Comparison of ENCODE assay signal across 1 cellular context in the genomic region with DNA sequence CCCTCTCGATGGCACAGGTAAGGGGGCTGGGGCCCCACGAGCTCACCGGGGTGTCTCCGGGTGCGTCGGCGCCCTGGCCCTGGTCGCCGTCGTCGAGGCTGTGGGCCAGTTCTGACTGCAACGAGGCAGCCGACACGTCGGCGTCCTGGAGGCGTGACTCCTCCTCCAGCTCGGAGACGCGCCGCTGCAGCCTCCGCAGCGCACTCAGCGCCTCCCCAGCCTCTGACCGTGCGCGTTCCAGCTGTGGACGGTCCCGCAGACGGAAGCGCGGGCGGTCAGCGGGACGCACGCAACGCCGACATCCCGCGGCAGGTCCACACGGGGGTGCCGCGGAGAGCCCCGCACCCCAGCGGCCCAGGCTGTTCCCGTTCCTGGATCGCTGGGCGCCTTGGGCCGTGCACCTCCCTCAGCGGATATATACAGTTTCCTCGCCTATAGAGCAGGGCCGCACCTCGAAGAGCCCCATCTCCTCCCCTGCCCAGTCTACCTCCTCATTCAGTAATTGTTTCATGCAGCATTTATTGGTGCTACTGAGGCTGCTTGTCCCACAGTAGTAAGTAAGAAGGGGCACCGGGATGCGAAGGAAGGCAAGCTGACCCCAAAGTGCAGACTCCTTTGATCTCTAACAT.
TF ChIP-seq lines count a peak whose summit lies in the region.

No MANE protein-coding gene starts in this region.

TF ChIP-seq in GM23338, 12 proteins besides CTCF, POLR2A, EP300 and RAD21 (continued from another document):
- TF ChIP-seq, protein P1, sequence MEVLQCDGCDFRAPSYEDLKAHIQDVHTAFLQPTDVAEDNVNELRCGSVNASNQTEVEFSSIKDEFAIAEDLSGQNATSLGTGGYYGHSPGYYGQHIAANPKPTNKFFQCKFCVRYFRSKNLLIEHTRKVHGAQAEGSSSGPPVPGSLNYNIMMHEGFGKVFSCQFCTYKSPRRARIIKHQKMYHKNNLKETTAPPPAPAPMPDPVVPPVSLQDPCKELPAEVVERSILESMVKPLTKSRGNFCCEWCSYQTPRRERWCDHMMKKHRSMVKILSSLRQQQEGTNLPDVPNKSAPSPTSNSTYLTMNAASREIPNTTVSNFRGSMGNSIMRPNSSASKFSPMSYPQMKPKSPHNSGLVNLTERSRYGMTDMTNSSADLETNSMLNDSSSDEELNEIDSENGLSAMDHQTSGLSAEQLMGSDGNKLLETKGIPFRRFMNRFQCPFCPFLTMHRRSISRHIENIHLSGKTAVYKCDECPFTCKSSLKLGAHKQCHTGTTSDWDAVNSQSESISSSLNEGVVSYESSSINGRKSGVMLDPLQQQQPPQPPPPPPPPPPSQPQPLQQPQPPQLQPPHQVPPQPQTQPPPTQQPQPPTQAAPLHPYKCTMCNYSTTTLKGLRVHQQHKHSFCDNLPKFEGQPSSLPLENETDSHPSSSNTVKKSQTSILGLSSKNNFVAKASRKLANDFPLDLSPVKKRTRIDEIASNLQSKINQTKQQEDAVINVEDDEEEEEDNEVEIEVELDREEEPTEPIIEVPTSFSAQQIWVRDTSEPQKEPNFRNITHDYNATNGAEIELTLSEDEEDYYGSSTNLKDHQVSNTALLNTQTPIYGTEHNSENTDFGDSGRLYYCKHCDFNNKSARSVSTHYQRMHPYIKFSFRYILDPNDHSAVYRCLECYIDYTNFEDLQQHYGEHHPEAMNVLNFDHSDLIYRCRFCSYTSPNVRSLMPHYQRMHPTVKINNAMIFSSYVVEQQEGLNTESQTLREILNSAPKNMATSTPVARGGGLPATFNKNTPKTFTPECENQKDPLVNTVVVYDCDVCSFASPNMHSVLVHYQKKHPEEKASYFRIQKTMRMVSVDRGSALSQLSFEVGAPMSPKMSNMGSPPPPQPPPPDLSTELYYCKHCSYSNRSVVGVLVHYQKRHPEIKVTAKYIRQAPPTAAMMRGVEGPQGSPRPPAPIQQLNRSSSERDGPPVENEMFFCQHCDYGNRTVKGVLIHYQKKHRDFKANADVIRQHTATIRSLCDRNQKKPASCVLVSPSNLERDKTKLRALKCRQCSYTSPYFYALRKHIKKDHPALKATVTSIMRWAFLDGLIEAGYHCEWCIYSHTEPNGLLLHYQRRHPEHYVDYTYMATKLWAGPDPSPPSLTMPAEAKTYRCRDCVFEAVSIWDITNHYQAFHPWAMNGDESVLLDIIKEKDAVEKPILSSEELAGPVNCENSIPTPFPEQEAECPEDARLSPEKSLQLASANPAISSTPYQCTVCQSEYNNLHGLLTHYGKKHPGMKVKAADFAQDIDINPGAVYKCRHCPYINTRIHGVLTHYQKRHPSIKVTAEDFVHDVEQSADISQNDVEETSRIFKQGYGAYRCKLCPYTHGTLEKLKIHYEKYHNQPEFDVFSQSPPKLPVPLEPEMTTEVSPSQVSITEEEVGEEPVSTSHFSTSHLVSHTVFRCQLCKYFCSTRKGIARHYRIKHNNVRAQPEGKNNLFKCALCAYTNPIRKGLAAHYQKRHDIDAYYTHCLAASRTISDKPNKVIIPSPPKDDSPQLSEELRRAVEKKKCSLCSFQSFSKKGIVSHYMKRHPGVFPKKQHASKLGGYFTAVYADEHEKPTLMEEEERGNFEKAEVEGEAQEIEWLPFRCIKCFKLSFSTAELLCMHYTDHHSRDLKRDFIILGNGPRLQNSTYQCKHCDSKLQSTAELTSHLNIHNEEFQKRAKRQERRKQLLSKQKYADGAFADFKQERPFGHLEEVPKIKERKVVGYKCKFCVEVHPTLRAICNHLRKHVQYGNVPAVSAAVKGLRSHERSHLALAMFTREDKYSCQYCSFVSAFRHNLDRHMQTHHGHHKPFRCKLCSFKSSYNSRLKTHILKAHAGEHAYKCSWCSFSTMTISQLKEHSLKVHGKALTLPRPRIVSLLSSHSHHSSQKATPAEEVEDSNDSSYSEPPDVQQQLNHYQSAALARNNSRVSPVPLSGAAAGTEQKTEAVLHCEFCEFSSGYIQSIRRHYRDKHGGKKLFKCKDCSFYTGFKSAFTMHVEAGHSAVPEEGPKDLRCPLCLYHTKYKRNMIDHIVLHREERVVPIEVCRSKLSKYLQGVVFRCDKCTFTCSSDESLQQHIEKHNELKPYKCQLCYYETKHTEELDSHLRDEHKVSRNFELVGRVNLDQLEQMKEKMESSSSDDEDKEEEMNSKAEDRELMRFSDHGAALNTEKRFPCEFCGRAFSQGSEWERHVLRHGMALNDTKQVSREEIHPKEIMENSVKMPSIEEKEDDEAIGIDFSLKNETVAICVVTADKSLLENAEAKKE (CRISPR knock-in tag; IDR thresholded peaks at IDR 0.05) = no peak
- TF ChIP-seq ZNF331 (CRISPR knock-in tag; IDR thresholded peaks at IDR 0.05; ENCODE audit: low read depth) = no peak
